Comparison of ENCODE assay signal across 20 cellular contexts in genomic region chr6:5295612-5296011, GRCh38.
"Had no signal": no experiment of that assay in that cellular context is flagged by ENCODE, and none has a peak within 500 bp of the region (broad histone marks: within the 10 kb centered on the region; RNA-seq: fewer than 3 reads in every experiment).

No MANE protein-coding gene starts in this region.

- H3K4me3 ChIP-seq: ascending aorta, heart right ventricle, left lung, ovary, prostate gland, upper lobe of left lung had no signal

- H3K4me3 Mint-ChIP-seq: activated CD4-positive, alpha-beta memory T cell treated with anti-CD3 and anti-CD28 coated beads for 36 hours; activated naive CD4-positive, alpha-beta T cell treated with anti-CD3 and anti-CD28 coated beads, Interleukin-2, amount 50 U/mL, for 24 hours; dendritic cell treated with granulocyte-macrophage colony-stimulating factor and Interleukin-4, amounts not matched to agents 40 ng/mL and 50 ng/mL, for 4 days; natural killer cell treated with Interleukin-12 subunit alpha and Interleukin-12 subunit beta and Interleukin-15 and Interleukin-18, amount 100 ng/mL, for 72 hours had no signal

- H3K27ac ChIP-seq: ascending aorta, heart right ventricle, left lung, neutrophil, ovary, prostate gland, upper lobe of left lung had no signal

- H3K9me3 ChIP-seq: ascending aorta, heart right ventricle, left lung, neutrophil, ovary, prostate gland, upper lobe of left lung had no signal

- H3K9me3 Mint-ChIP-seq: activated CD4-positive, alpha-beta memory T cell treated with anti-CD3 and anti-CD28 coated beads for 36 hours; activated naive CD4-positive, alpha-beta T cell treated with anti-CD3 and anti-CD28 coated beads, Interleukin-2, amount 50 U/mL, for 24 hours; dendritic cell treated with granulocyte-macrophage colony-stimulating factor and Interleukin-4, amounts not matched to agents 40 ng/mL and 50 ng/mL, for 4 days; natural killer cell treated with Interleukin-12 subunit alpha and Interleukin-12 subunit beta and Interleukin-15 and Interleukin-18, amount 100 ng/mL, for 72 hours had no signal

- H3K4me1 ChIP-seq: ascending aorta, left lung, prostate gland had no signal

- H3K27me3 Mint-ChIP-seq: activated CD4-positive, alpha-beta memory T cell treated with anti-CD3 and anti-CD28 coated beads for 36 hours; activated naive CD4-positive, alpha-beta T cell treated with anti-CD3 and anti-CD28 coated beads, Interleukin-2, amount 50 U/mL, for 24 hours; dendritic cell treated with granulocyte-macrophage colony-stimulating factor and Interleukin-4, amounts not matched to agents 40 ng/mL and 50 ng/mL, for 4 days; natural killer cell treated with Interleukin-12 subunit alpha and Interleukin-12 subunit beta and Interleukin-15 and Interleukin-18, amount 100 ng/mL, for 72 hours had no signal

- H3K36me3 ChIP-seq: heart right ventricle, left lung, neutrophil, ovary, prostate gland had no signal

- H3K27ac Mint-ChIP-seq: activated CD4-positive, alpha-beta memory T cell treated with anti-CD3 and anti-CD28 coated beads for 36 hours; activated naive CD4-positive, alpha-beta T cell treated with anti-CD3 and anti-CD28 coated beads, Interleukin-2, amount 50 U/mL, for 24 hours; natural killer cell treated with Interleukin-12 subunit alpha and Interleukin-12 subunit beta and Interleukin-15 and Interleukin-18, amount 100 ng/mL, for 72 hours had no signal

- ATAC-seq: left lung; natural killer cell treated with Interleukin-12 subunit alpha and Interleukin-12 subunit beta and Interleukin-15 and Interleukin-18, amount 100 ng/mL, for 72 hours; SK-N-SH treated with all-trans-retinoic acid at 6 μM for 48 hours; stimulated activated naive CD8-positive, alpha-beta T cell treated with anti-CD3 and anti-CD28 coated beads, Interleukin-15, Interleukin-2, amounts not matched to agents 100 U/mL and 50 U/mL, for 24 hours had no signal

- H3K27me3 ChIP-seq: ascending aorta, heart right ventricle, left lung, neutrophil, ovary, upper lobe of left lung had no signal

- FAIRE-seq: kidney had no signal

- DNase-seq: activated CD4-positive, alpha-beta memory T cell treated with anti-CD3 and anti-CD28 coated beads for 36 hours; activated CD4-positive, alpha-beta T cell treated with anti-CD3 and anti-CD28 coated beads for 48 hours; activated gamma-delta T cell; effector CD8-positive, alpha-beta T cell; foreskin fibroblast; heart right ventricle; kidney; left lung; mammary epithelial cell; ovary; stimulated activated CD4-positive, alpha-beta T cell treated with anti-CD3 and anti-CD28 coated beads, Interleukin-4, amount 100 ng/mL, for 1 hour; stimulated activated naive CD8-positive, alpha-beta T cell treated with anti-CD3 and anti-CD28 coated beads, Interleukin-15, Interleukin-2, amounts not matched to agents 100 U/mL and 50 U/mL, for 24 hours; upper lobe of left lung had no signal
